Comparison of ENCODE assay signal across 8 cellular contexts in genomic region chr1:244919320-244920282, GRCh38. TPM values are rescaled to one million over a fixed set of nuclear protein-coding genes. Genes with fewer than 3 reads are reported as not detected.
DNase-seq lines count a peak whose midpoint lies in the region; ATAC-seq and TF ChIP-seq lines count a peak whose summit lies in the region.

No MANE protein-coding gene starts in this region.

- TF ChIP-seq CTCF in GM10266 (IDR thresholded peaks at IDR 0.05; ENCODE audit: control insufficient read depth, insufficient read depth, low read depth, missing control alignments) (no peak), MM.1S (IDR thresholded peaks at IDR 0.05; ENCODE audit: low read length) (no peak), parathyroid adenoma (IDR thresholded peaks at IDR 0.05) (no peak)

- H3K4me1 ChIP-seq in MM.1S (ENCODE audit: low read length) (peaks cover 6% of the 10 kb centered on the region), parathyroid adenoma (no peaks in the 10 kb centered on the region)

- no peaks in the 10 kb centered on the region for H4K20me1 ChIP-seq in MM.1S (ENCODE audit: insufficient read depth, low read length)

- DNase-seq in GM10266 (ENCODE audit: extremely low spot score) (peak; percentile 65), MM.1S (no peak), dermis blood vessel endothelial cell (peak; percentile 19), D341Med (ENCODE audit: low spot score) (no peak)
- no peak for DNase-seq in stimulated activated CD8-positive, alpha-beta memory T cell treated with anti-CD3 and anti-CD28 coated beads, Interleukin-4, amount 100 ng/mL, for 48 hours

- H3K27ac ChIP-seq in MM.1S (ENCODE audit: low read length) (no peak overlapping the region), parathyroid adenoma (no peak overlapping the region)

- ATAC-seq in GM18870 (IDR thresholded peaks at IDR 0.05; ENCODE audit: unreplicated experiment) (no peak), HG03108 (IDR thresholded peaks at IDR 0.05; ENCODE audit: unreplicated experiment) (no peak)

- H2AFZ ChIP-seq in MM.1S (ENCODE audit: low read length) = peak overlapping the region; percentile 55
- peak overlapping the region; percentile 67 for H2AFZ ChIP-seq in parathyroid adenoma

- H3K9me3 ChIP-seq in MM.1S (replicated peaks; ENCODE audit: insufficient read depth, low read length) (no peaks in the 10 kb centered on the region), parathyroid adenoma (ENCODE audit: control insufficient read depth, low read length) (no peaks in the 10 kb centered on the region)

- peak overlapping the region; percentile 70 for H3K4me2 ChIP-seq in MM.1S (ENCODE audit: low read depth, low read length)
- H3K4me2 ChIP-seq in parathyroid adenoma (ENCODE audit: low read length) = peak overlapping the region; percentile 61

- H3K36me3 ChIP-seq in MM.1S (replicated peaks; ENCODE audit: insufficient read depth, low read length) (no peaks in the 10 kb centered on the region), parathyroid adenoma (ENCODE audit: control insufficient read depth, insufficient read depth, low read length) (no peaks in the 10 kb centered on the region)

- H3K4me3 ChIP-seq in MM.1S (ENCODE audit: low read length) (peak overlapping the region; percentile 55), parathyroid adenoma (ENCODE audit: low read depth, low read length) (peak overlapping the region; percentile 46)

- H3K9me2 ChIP-seq in MM.1S (replicated peaks; ENCODE audit: insufficient read depth, low read length) = no peaks in the 10 kb centered on the region

- H3K9ac ChIP-seq in MM.1S (ENCODE audit: low read length) (0 out of 2 replicates have a peak overlapping the region, but pooled peaks have one; percentile 13), parathyroid adenoma (no peak overlapping the region)

- H3K27me3 ChIP-seq in MM.1S (replicated peaks; ENCODE audit: insufficient read depth, low read length) (no peaks in the 10 kb centered on the region; the same call in 1 of the 2 replicates), parathyroid adenoma (ENCODE audit: control insufficient read depth, insufficient read depth, low read length) (no peaks in the 10 kb centered on the region)

- H3K79me2 ChIP-seq in MM.1S (ENCODE audit: low read length) = no peaks in the 10 kb centered on the region
- H3K79me2 ChIP-seq in parathyroid adenoma = no peaks in the 10 kb centered on the region

- no peaks in the 10 kb centered on the region for H3F3A ChIP-seq in MM.1S (ENCODE audit: insufficient read depth, low read length)

RNA-seq across cellular contexts. Expression of gene HNRNPU, which starts 55.3 kb away (rescaled TPM):
- 395 and 520 TPM in 2 replicates for total RNA-seq in dermis blood vessel endothelial cell

Comparison
In these comparisons a context has a peak if more than half of its experiments do, and no peak if none do; other contexts are left out.
1. DNase-seq: peak in GM10266 (single experiment) and dermis blood vessel endothelial cell (single experiment); none in MM.1S (single experiment), D341Med (single experiment) and stimulated activated CD8-positive, alpha-beta memory T cell treated with anti-CD3 and anti-CD28 coated beads, Interleukin-4, amount 100 ng/mL, for 48 hours (single experiment).